In genomic region chr5:71014186-71014585, GRCh38 we compare ENCODE assay signal across 17 cellular contexts.
"Had no signal": no experiment of that assay in that cellular context is flagged by ENCODE, and none has a peak within 500 bp of the region (broad histone marks: within the 10 kb centered on the region; RNA-seq: fewer than 3 reads in every experiment).

No MANE protein-coding gene starts in this region.

- H3K27me3 Mint-ChIP-seq: stimulated activated naive B cell treated with anti-CD40 and anti-IgM and Interleukin-4, amounts not matched to agents 10 μg/mL and 1 μg/mL and 100 μg/mL, for 72 hours; stimulated activated naive CD8-positive, alpha-beta T cell treated with anti-CD3 and anti-CD28 coated beads, Interleukin-15, amount 100 ng/mL, for 72 hours had no signal

- DNase-seq: effector memory CD4-positive, alpha-beta T cell; foreskin melanocyte; head of caudate nucleus; kidney; mammary epithelial cell; naive thymus-derived CD4-positive, alpha-beta T cell; spleen; stimulated activated CD4-positive, alpha-beta T cell treated with anti-CD3 and anti-CD28 coated beads, Interleukin-2, amount 100 ng/mL, for 24 hours; stimulated activated CD4-positive, alpha-beta T cell treated with anti-CD3 and anti-CD28 coated beads, Interleukin-4, amount 100 ng/mL, for 4 hours; stimulated activated naive B cell treated with anti-CD40 and anti-IgM and Interleukin-4, amounts not matched to agents 10 μg/mL and 1 μg/mL and 100 μg/mL, for 72 hours; stimulated activated naive CD8-positive, alpha-beta T cell treated with anti-CD3 and anti-CD28 coated beads, Interleukin-15, amount 100 ng/mL, for 72 hours; testis had no signal

- H3K4me3 Mint-ChIP-seq: naive thymus-derived CD4-positive, alpha-beta T cell; stimulated activated naive B cell treated with anti-CD40 and anti-IgM and Interleukin-4, amounts not matched to agents 10 μg/mL and 1 μg/mL and 100 μg/mL, for 72 hours; stimulated activated naive CD8-positive, alpha-beta T cell treated with anti-CD3 and anti-CD28 coated beads, Interleukin-15, amount 100 ng/mL, for 72 hours had no signal

- H3K36me3 Mint-ChIP-seq: stimulated activated naive B cell treated with anti-CD40 and anti-IgM and Interleukin-4, amounts not matched to agents 10 μg/mL and 1 μg/mL and 100 μg/mL, for 72 hours had no signal

- H3K9me3 Mint-ChIP-seq: naive thymus-derived CD4-positive, alpha-beta T cell; stimulated activated naive B cell treated with anti-CD40 and anti-IgM and Interleukin-4, amounts not matched to agents 10 μg/mL and 1 μg/mL and 100 μg/mL, for 72 hours; stimulated activated naive CD8-positive, alpha-beta T cell treated with anti-CD3 and anti-CD28 coated beads, Interleukin-15, amount 100 ng/mL, for 72 hours had no signal

- H3K27ac ChIP-seq: coronary artery, hepatocyte, neutrophil, spleen, testis, tibial nerve had no signal

- H2AFZ ChIP-seq: hepatocyte had no signal

- H3K27ac Mint-ChIP-seq: naive thymus-derived CD4-positive, alpha-beta T cell; stimulated activated naive B cell treated with anti-CD40 and anti-IgM and Interleukin-4, amounts not matched to agents 10 μg/mL and 1 μg/mL and 100 μg/mL, for 72 hours; stimulated activated naive CD8-positive, alpha-beta T cell treated with anti-CD3 and anti-CD28 coated beads, Interleukin-15, amount 100 ng/mL, for 72 hours had no signal

- FAIRE-seq: kidney had no signal

- H3K4me2 ChIP-seq: hepatocyte had no signal

- H3K4me1 Mint-ChIP-seq: naive thymus-derived CD4-positive, alpha-beta T cell; stimulated activated naive B cell treated with anti-CD40 and anti-IgM and Interleukin-4, amounts not matched to agents 10 μg/mL and 1 μg/mL and 100 μg/mL, for 72 hours; stimulated activated naive CD8-positive, alpha-beta T cell treated with anti-CD3 and anti-CD28 coated beads, Interleukin-15, amount 100 ng/mL, for 72 hours had no signal

- H3K27me3 ChIP-seq: hepatocyte, neutrophil, spleen, testis, tibial nerve had no signal

- H3K9me3 ChIP-seq: neutrophil, spleen, testis, tibial nerve had no signal

- H3K4me1 ChIP-seq: testis, tibial nerve had no signal

- ATAC-seq: naive thymus-derived CD4-positive, alpha-beta T cell; sciatic nerve; stimulated activated naive B cell treated with anti-CD40 and anti-IgM and Interleukin-4, amounts not matched to agents 10 μg/mL and 1 μg/mL and 100 μg/mL, for 72 hours; stimulated activated naive CD8-positive, alpha-beta T cell treated with anti-CD3 and anti-CD28 coated beads, Interleukin-15, amount 100 ng/mL, for 72 hours had no signal

- H3K79me2 ChIP-seq: hepatocyte had no signal

- H3K36me3 ChIP-seq: tibial nerve had no signal

- H3K4me3 ChIP-seq: coronary artery, hepatocyte, spleen, testis, tibial nerve had no signal
